ENCODE assay signal across 16 cellular contexts in genomic region chr2:170953976-170954375, GRCh38. TPM values are rescaled to one million over a fixed set of nuclear protein-coding genes. Genes with fewer than 3 reads are reported as not detected.
DNase-seq lines count a peak whose midpoint lies in the region; ATAC-seq, FAIRE-seq and TF ChIP-seq lines count a peak whose summit lies in the region.
"Had no signal": no experiment of that assay in that cellular context is flagged by ENCODE, and none has a peak within 500 bp of the region (broad histone marks: within the 10 kb centered on the region; RNA-seq: fewer than 3 reads in every experiment).

No MANE protein-coding gene starts in this region.

- DNase-seq in CD8-positive, alpha-beta T cell, result no peak
- DNase-seq in HFFc6, result no peak
- no peak for DNase-seq in K562 (ENCODE audit: extremely low read depth in 1 of 4, low spot score in 3 of 4)
- DNase-seq in iris pigment epithelial cell (ENCODE audit: low read depth), result peak; percentile 65
- DNase-seq in stimulated activated CD4-positive, alpha-beta T cell treated with anti-CD3 and anti-CD28 coated beads, Interleukin-4, amount 100 ng/mL, for 4 hours, result no peak
- no peak for DNase-seq in foreskin fibroblast
- no peak for DNase-seq in frontal cortex (ENCODE audit: low spot score in 2 of 2)
- DNase-seq: GM23248, MM.1S, NCI-H1105, NCI-H187, NCI-H2171, NCI-H510A treated with DMSO at 0.1 percent for 48 hours, SJCRH30 had no signal

- no peaks in the 10 kb centered on the region for H3K27me3 ChIP-seq in CD8-positive, alpha-beta T cell (ENCODE audit: insufficient read depth, low read length)
- H3K27me3 ChIP-seq in K562 (ENCODE audit: control insufficient read depth in 2 of 2, insufficient read depth in 2 of 2, low read length in 2 of 2), result no peaks in the 10 kb centered on the region
- H3K27me3 ChIP-seq: SJCRH30 had no signal

- in situ Hi-C loops in K562 (cut with MboI), result loop anchor here (25.0 kb wide), 1 partner anchor 1158 kb away; the partner anchor contains the start of gene DLX2

- no peaks in the 10 kb centered on the region for H3K4me1 Mint-ChIP-seq in CD8-positive, alpha-beta T cell (ENCODE audit: low read depth)
- H3K4me1 Mint-ChIP-seq in HFFc6 (ENCODE audit: low read depth), result 0 out of 2 replicates have a peak, but pooled peaks cover 7% of the 10 kb centered on the region

- TF ChIP-seq RAD21 in K562 (CRISPR knock-in tag; conservative IDR thresholded peaks at IDR 0.05 in 1 of 2, IDR thresholded peaks at IDR 0.05 in 1 of 2), result no peak

- TF ChIP-seq EP300 in K562 (IDR thresholded peaks at IDR 0.05; ENCODE audit: low read length), result no peak

- H3K9me3 Mint-ChIP-seq in CD8-positive, alpha-beta T cell, result no peaks in the 10 kb centered on the region
- H3K9me3 Mint-ChIP-seq in HFFc6, result no peaks in the 10 kb centered on the region

- H3K9me1 ChIP-seq in K562 (ENCODE audit: control insufficient read depth, insufficient read depth, low read length), result no peaks in the 10 kb centered on the region

- POLR2A ChIA-PET in CD8-positive, alpha-beta T cell (lab: Charles Lee), result interaction anchor here (1.3 kb wide), 1 partner anchor 10 kb away, joined by 4 read pairs; no protein-coding TSS in a partner anchor
- POLR2A ChIA-PET in K562 (lab: Yijun Ruan, JAX), result interaction anchor here (2.4 kb wide), 1 partner anchor 7 kb away, joined by 10 read pairs; no protein-coding TSS in a partner anchor

- no peak overlapping the region for H3K4me3 Mint-ChIP-seq in CD8-positive, alpha-beta T cell
- no peak overlapping the region for H3K4me3 Mint-ChIP-seq in HFFc6

- ATAC-seq in CD8-positive, alpha-beta T cell, result no peak
- ATAC-seq in K562 (no peak), GM21526 (IDR thresholded peaks at IDR 0.05; ENCODE audit: low FRiP score, unreplicated experiment) (no peak)

- CTCF ChIA-PET in CD8-positive, alpha-beta T cell (lab: Charles Lee), result interaction anchor here (1.1 kb wide), 1 partner anchor 24 kb away, joined by 3 read pairs; no protein-coding TSS in a partner anchor
- CTCF ChIA-PET in K562 (lab: Yijun Ruan, JAX; ENCODE audit: low intra/inter-chr PET ratio), result no interaction called here

- H3K4me3 ChIP-seq in CD8-positive, alpha-beta T cell (ENCODE audit: low read depth, low read length), result no peak overlapping the region
- H3K4me3 ChIP-seq in K562 (no peak overlapping the region), foreskin fibroblast (ENCODE audit: low read depth in 1 of 2, low read length in 2 of 2) (no peak overlapping the region)
- H3K4me3 ChIP-seq: GM23248, SJCRH30 had no signal

- BruUV-seq in K562 (replicated peaks; lab: Mats Ljungman, UMichigan), result no TSS peak

- H3K79me2 ChIP-seq in K562 (ENCODE audit: control insufficient read depth, insufficient read depth, low read length), result no peaks in the 10 kb centered on the region; the same call in 2 of the 3 replicates

- H4K20me1 ChIP-seq in K562 (replicated peaks; ENCODE audit: control insufficient read depth, insufficient read depth, low read length), result 0 out of 2 replicates have a peak, but pooled peaks cover 6% of the 10 kb centered on the region

- H2AFZ ChIP-seq in K562 (ENCODE audit: low read depth, low read length), result no peak overlapping the region
- H2AFZ ChIP-seq: GM23248 had no signal

- intact Hi-C loops in CD8-positive, alpha-beta T cell (cut with DNase I, micrococcal nuclease), result no loop called here
- intact Hi-C loops in K562 (cut with micrococcal nuclease), result no loop called here

- H3K27ac ChIP-seq in CD8-positive, alpha-beta T cell (ENCODE audit: low read depth, low read length), result no peak overlapping the region
- H3K27ac ChIP-seq in K562 (ENCODE audit: extremely low read depth, low read depth, low read length), result no peak overlapping the region
- H3K27ac ChIP-seq: GM23248, SJCRH30 had no signal

- WGBS in K562 (ENCODE audit: insufficient coverage, low coverage, missing lambda C conversion rate), result 68% methylated on average over 4 of the region's 4 CpGs

- TF ChIP-seq POLR2A in K562 (conservative IDR thresholded peaks at IDR 0.05), result no peak

- no peaks in the 10 kb centered on the region for H3K9me3 ChIP-seq in CD8-positive, alpha-beta T cell (ENCODE audit: low read length)
- H3K9me3 ChIP-seq in K562 (replicated peaks; ENCODE audit: control insufficient read depth, insufficient read depth, low read depth, low read length), result no peaks in the 10 kb centered on the region
- H3K9me3 ChIP-seq: SJCRH30 had no signal

- no peak for TF ChIP-seq CTCF in CD8-positive, alpha-beta T cell (IDR thresholded peaks at IDR 0.05)
- no peak for TF ChIP-seq CTCF in HFFc6 (IDR thresholded peaks at IDR 0.05)
- no peak for TF ChIP-seq CTCF in K562 (IDR thresholded peaks at IDR 0.05 in 2 of 3, conservative IDR thresholded peaks at IDR 0.05 in 1 of 3; ENCODE audit: insufficient read depth in 2 of 3, low read depth in 1 of 3, low read length in 3 of 3)
- TF ChIP-seq CTCF in foreskin fibroblast (IDR thresholded peaks at IDR 0.05; ENCODE audit: low read depth, low read length), result no peak

- H3K4me2 ChIP-seq in K562 (ENCODE audit: insufficient read depth, low read length), result no peak overlapping the region

- H3K27ac Mint-ChIP-seq in CD8-positive, alpha-beta T cell, result peak overlapping the region; percentile 49
- H3K27ac Mint-ChIP-seq in HFFc6, result 0 out of 2 replicates have a peak overlapping the region, but pooled peaks have one; percentile 7

- no peak overlapping the region for H3K9ac ChIP-seq in K562 (ENCODE audit: insufficient read depth in 1 of 2, low read depth in 2 of 2, low read length in 2 of 2)
- H3K9ac ChIP-seq: GM23248 had no signal

- H3K4me1 ChIP-seq in CD8-positive, alpha-beta T cell (ENCODE audit: insufficient read depth, low read length), result no peaks in the 10 kb centered on the region
- H3K4me1 ChIP-seq in K562 (replicated peaks in 1 of 2; ENCODE audit: control insufficient read depth in 2 of 2, insufficient read depth in 2 of 2, low read length in 2 of 2), result no peaks in the 10 kb centered on the region

- no peak for FAIRE-seq in K562 (lab: Jason Lieb, UNC)
- no peak for FAIRE-seq in frontal cortex (lab: Jason Lieb, UNC)
- FAIRE-seq: RCC 7860 had no signal

- peaks cover 46% of the 10 kb centered on the region for H3K36me3 ChIP-seq in CD8-positive, alpha-beta T cell (ENCODE audit: insufficient read depth, low read length)
- peaks cover 91% of the 10 kb centered on the region for H3K36me3 ChIP-seq in K562 (ENCODE audit: control insufficient read depth, insufficient read depth, low read length)

- H3K36me3 Mint-ChIP-seq in CD8-positive, alpha-beta T cell, result peaks cover 85% of the 10 kb centered on the region
- H3K36me3 Mint-ChIP-seq in HFFc6 (ENCODE audit: low read depth), result peaks cover 63% of the 10 kb centered on the region

- no peaks in the 10 kb centered on the region for H3K27me3 Mint-ChIP-seq in CD8-positive, alpha-beta T cell (ENCODE audit: low read depth)
- no peaks in the 10 kb centered on the region; the same call in 1 of the 2 replicates for H3K27me3 Mint-ChIP-seq in HFFc6 (ENCODE audit: insufficient read depth)

TF ChIP-seq in K562, 482 proteins besides CTCF, POLR2A, EP300 and RAD21 (continues in another document):
- TF ChIP-seq COPS2 (conservative IDR thresholded peaks at IDR 0.05) (no peak), ZC3H11A (IDR thresholded peaks at IDR 0.05; ENCODE audit: low read depth, low read length) (no peak), KAT8 (IDR thresholded peaks at IDR 0.05; ENCODE audit: low read depth) (no peak), PREB (CRISPR knock-in tag; IDR thresholded peaks at IDR 0.05) (no peak), POLR2G (IDR thresholded peaks at IDR 0.05; ENCODE audit: low read depth, low read length) (no peak)
- TF ChIP-seq, protein P1, sequence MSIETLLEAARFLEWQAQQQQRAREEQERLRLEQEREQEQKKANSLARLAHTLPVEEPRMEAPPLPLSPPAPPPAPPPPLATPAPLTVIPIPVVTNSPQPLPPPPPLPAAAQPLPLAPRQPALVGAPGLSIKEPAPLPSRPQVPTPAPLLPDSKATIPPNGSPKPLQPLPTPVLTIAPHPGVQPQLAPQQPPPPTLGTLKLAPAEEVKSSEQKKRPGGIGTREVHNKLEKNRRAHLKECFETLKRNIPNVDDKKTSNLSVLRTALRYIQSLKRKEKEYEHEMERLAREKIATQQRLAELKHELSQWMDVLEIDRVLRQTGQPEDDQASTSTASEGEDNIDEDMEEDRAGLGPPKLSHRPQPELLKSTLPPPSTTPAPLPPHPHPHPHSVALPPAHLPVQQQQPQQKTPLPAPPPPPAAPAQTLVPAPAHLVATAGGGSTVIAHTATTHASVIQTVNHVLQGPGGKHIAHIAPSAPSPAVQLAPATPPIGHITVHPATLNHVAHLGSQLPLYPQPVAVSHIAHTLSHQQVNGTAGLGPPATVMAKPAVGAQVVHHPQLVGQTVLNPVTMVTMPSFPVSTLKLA (conservative IDR thresholded peaks at IDR 0.05), result no peak

RNA-seq across cellular contexts. Expression of gene GORASP2, which starts 24.9 kb away (rescaled TPM):
- 100 to 1,000 TPM; 111 to 112 TPM for total RNA-seq in CD8-positive, alpha-beta T cell
- total RNA-seq in HFFc6 (2021; fragmentation: NEBNext Ultra II Directional; extraction: Animal tissue kit (Norgen Biotek cat#: 25700)), result 100 to 1,000 TPM; 113 to 124 (median 120) TPM
- total RNA-seq in K562 (2011; cell fraction: chromatin; rRNA removed; ENCODE audit: low replicate concordance), result 76.1 and 136 TPM in 2 replicates
- total RNA-seq in K562 (2011; cell fraction: nucleolus; rRNA removed), result 56.1 and 58.7 TPM in 2 replicates
- 70.5 and 94.6 TPM in 2 replicates for total RNA-seq in K562 (2011; cell fraction: nucleoplasm; rRNA removed)
- total RNA-seq in K562 (2014; rRNA removed), result 59.6 and 61.8 TPM in 2 replicates
- 46.1 and 55.9 TPM in 2 replicates for total RNA-seq in K562 (2014; rRNA removed; fragmentation: Illumina TruSeq; extraction: Trizol)
- total RNA-seq in K562 (2015; rRNA removed; fragmentation: Illumina TruSeq; extraction: Trizol), result 52.3 and 54.1 TPM in 2 replicates
- total RNA-seq in K562 (2021), result 96.9 and 98.9 TPM in 2 replicates
- polyA plus RNA-seq in K562 (2011; rRNA removed), result 180 and 239 TPM in 2 replicates
- polyA plus RNA-seq in K562 (2011; cell fraction: cytosol; rRNA removed), result 271 and 294 TPM in 2 replicates
- 85.4 and 108 TPM in 2 replicates for polyA plus RNA-seq in K562 (2011; cell fraction: nucleus; rRNA removed)
- polyA plus RNA-seq in K562 (2012), result 81.8 and 88.5 TPM in 2 replicates
- 146 and 153 TPM in 2 replicates for polyA plus RNA-seq in K562 (2014; fragmentation: Illumina TruSeq; extraction: Trizol)
- polyA plus RNA-seq in K562 (2014; fragmentation: Nextera tagmentation; extraction: Ambion mirVana), result 10 to 100 TPM; 27.4 to 29.9 TPM
- 93.4 and 101 TPM in 2 replicates for polyA plus RNA-seq in K562 (2014; rRNA removed)
- polyA minus RNA-seq in K562 (2011; rRNA and poly(A)+ RNA removed), result 199 and 207 TPM in 2 replicates
- polyA minus RNA-seq in K562 (2011; cell fraction: cytosol; rRNA and poly(A)+ RNA removed), result 61.5 and 71.4 TPM in 2 replicates
- 47.5 and 82.2 TPM in 2 replicates for polyA minus RNA-seq in K562 (2011; cell fraction: nucleus; rRNA and poly(A)+ RNA removed)
- total RNA-seq in frontal cortex, result 21.6 TPM
